22 cellular contexts compared by ENCODE assay signal in the genomic region with DNA sequence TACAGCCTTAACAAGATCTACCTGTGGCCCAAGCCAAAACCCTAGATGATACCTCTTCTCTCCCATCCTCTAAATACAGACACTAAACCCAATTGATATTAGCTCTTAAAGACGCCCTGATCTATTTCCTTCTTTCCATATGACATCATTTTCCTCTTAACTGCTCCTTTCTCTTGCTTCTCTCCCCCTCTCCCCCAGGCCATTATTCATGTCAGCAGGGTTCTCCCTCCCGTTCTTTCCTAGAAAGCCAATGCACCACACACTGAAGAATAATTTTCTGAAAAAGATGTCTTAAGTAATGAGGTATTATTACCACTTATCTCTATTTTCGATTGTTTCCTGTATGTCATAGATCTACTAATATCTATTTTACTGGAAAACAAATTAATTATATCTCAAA. TPM values are rescaled to one million over a fixed set of nuclear protein-coding genes. Genes with fewer than 3 reads are reported as not detected.
DNase-seq lines count a peak whose midpoint lies in the region; ATAC-seq, FAIRE-seq and TF ChIP-seq lines count a peak whose summit lies in the region.
"Had no signal": no experiment of that assay in that cellular context is flagged by ENCODE, and none has a peak within 500 bp of the region (broad histone marks: within the 10 kb centered on the region; RNA-seq: fewer than 3 reads in every experiment).

No MANE protein-coding gene starts in this region.

- no peak overlapping the region for H3K27ac ChIP-seq in HUES64 (ENCODE audit: low read depth, low read length)
- no peak overlapping the region for H3K27ac ChIP-seq in WERI-Rb-1
- no peak overlapping the region for H3K27ac ChIP-seq in pancreas
- H3K27ac ChIP-seq: 22Rv1, A549, BLaER1, HL-60 had no signal

- peaks cover 0 to 2% of the 10 kb centered on the region in 2 donors for H3K9me3 Mint-ChIP-seq in activated T-cell treated with anti-CD3 and anti-CD28 coated beads, Interleukin-2, amount 50 U/mL, for 72 hours
- peaks cover 6% of the 10 kb centered on the region for H3K9me3 Mint-ChIP-seq in osteocyte (ENCODE audit: unreplicated experiment)

- no peaks in the 10 kb centered on the region for H3K27me3 Mint-ChIP-seq in activated T-cell treated with anti-CD3 and anti-CD28 coated beads, Interleukin-2, amount 50 U/mL, for 72 hours (ENCODE audit: low read depth)
- H3K27me3 Mint-ChIP-seq in osteocyte (ENCODE audit: unreplicated experiment), result no peaks in the 10 kb centered on the region
- H3K27me3 Mint-ChIP-seq: CD4-positive, alpha-beta memory T cell; IgD-negative memory B cell had no signal

- H3K27ac Mint-ChIP-seq in activated T-cell treated with anti-CD3 and anti-CD28 coated beads, Interleukin-2, amount 50 U/mL, for 72 hours, result peak overlapping the region; percentile 49
- peak overlapping the region; percentile 2 for H3K27ac Mint-ChIP-seq in osteocyte (ENCODE audit: unreplicated experiment)
- H3K27ac Mint-ChIP-seq: CD4-positive, alpha-beta memory T cell; IgD-negative memory B cell had no signal

- H3K4me3 Mint-ChIP-seq in activated T-cell treated with anti-CD3 and anti-CD28 coated beads, Interleukin-2, amount 50 U/mL, for 72 hours, result no peak overlapping the region
- H3K4me3 Mint-ChIP-seq in osteocyte (ENCODE audit: unreplicated experiment), result no peak overlapping the region
- H3K4me3 Mint-ChIP-seq: CD14-positive monocyte; CD4-positive, alpha-beta memory T cell; IgD-negative memory B cell had no signal

- H3K27me3 ChIP-seq in HUES64 (ENCODE audit: insufficient read depth, low read length) (no peaks in the 10 kb centered on the region), WERI-Rb-1 (ENCODE audit: insufficient read depth, low read depth, severe bottlenecking) (no peaks in the 10 kb centered on the region), pancreas (no peaks in the 10 kb centered on the region)
- H3K27me3 ChIP-seq: BLaER1 had no signal

- ATAC-seq in activated T-cell treated with anti-CD3 and anti-CD28 coated beads, Interleukin-2, amount 50 U/mL, for 72 hours (replicated peaks in 1 of 2), result no peak
- ATAC-seq in pancreas, result no peak
- no peak for ATAC-seq in HG02642 (IDR thresholded peaks at IDR 0.05; ENCODE audit: poor library complexity, unreplicated experiment)
- ATAC-seq: A549 had no signal

- TF ChIP-seq CTCF in osteocyte (IDR thresholded peaks at IDR 0.05) (no peak), WERI-Rb-1 (IDR thresholded peaks at IDR 0.05; ENCODE audit: low read depth, low read length) (no peak), pancreas (IDR thresholded peaks at IDR 0.05) (no peak)

- WGBS in HUES64, result 37% methylated on average over 2 of the region's 3 CpGs
- 83 to 87% methylated on average over 3 of the region's 3 CpGs for WGBS in pancreas, 2 donors

- H3K4me3 ChIP-seq in HUES64 (ENCODE audit: low read length) (no peak overlapping the region), WERI-Rb-1 (ENCODE audit: low read depth, low read length) (no peak overlapping the region), pancreas (no peak overlapping the region)
- H3K4me3 ChIP-seq: A549, BLaER1 had no signal

- H3K4me1 ChIP-seq in HUES64 (ENCODE audit: insufficient read depth, low read length), result peaks cover 9% of the 10 kb centered on the region; the same call in 1 of the 2 replicates
- H3K4me1 ChIP-seq in pancreas, result no peaks in the 10 kb centered on the region
- H3K4me1 ChIP-seq: A549, BLaER1 had no signal

- H3K36me3 Mint-ChIP-seq in activated T-cell treated with anti-CD3 and anti-CD28 coated beads, Interleukin-2, amount 50 U/mL, for 72 hours (ENCODE audit: insufficient read depth in 2 of 2), result peaks cover 3 to 5% of the 10 kb centered on the region in 2 donors
- peaks cover 9% of the 10 kb centered on the region for H3K36me3 Mint-ChIP-seq in osteocyte (ENCODE audit: unreplicated experiment)

- no peaks in the 10 kb centered on the region for H3K9me3 ChIP-seq in HUES64 (ENCODE audit: insufficient read depth, low read depth, low read length)
- no peaks in the 10 kb centered on the region for H3K9me3 ChIP-seq in WERI-Rb-1 (ENCODE audit: severe bottlenecking)
- H3K9me3 ChIP-seq in pancreas, result no peaks in the 10 kb centered on the region

- intact Hi-C loops in pancreas (cut with DNase I), result loop anchor here in 1 of 3 donors (10.0 kb wide), 1 partner anchor 110 kb away; no protein-coding TSS in a partner anchor

- 0 out of 2 replicates have a peak overlapping the region, but pooled peaks have one; percentile 9 for H3K9ac ChIP-seq in HUES64 (ENCODE audit: low read depth, low read length)
- H3K9ac ChIP-seq: BLaER1 had no signal

- H3K4me1 Mint-ChIP-seq in activated T-cell treated with anti-CD3 and anti-CD28 coated beads, Interleukin-2, amount 50 U/mL, for 72 hours (ENCODE audit: low read depth), result peaks cover 9% of the 10 kb centered on the region
- peaks cover 19% of the 10 kb centered on the region for H3K4me1 Mint-ChIP-seq in osteocyte (ENCODE audit: unreplicated experiment)

- FAIRE-seq in pancreas (lab: Jason Lieb, UNC), result no peak
- FAIRE-seq: A549, GM12892, GM18507 had no signal

- DNase-seq in activated T-cell treated with anti-CD3 and anti-CD28 coated beads, Interleukin-2, amount 50 U/mL, for 72 hours, result no peak
- DNase-seq in activated T-cell treated with anti-CD3 and anti-CD28 coated beads, Interleukin-2, amount 50 U/mL, for 48 hours, result no peak
- DNase-seq in left kidney (ENCODE audit: low read depth, low spot score) (peak; percentile 14), osteocyte (ENCODE audit: extremely low spot score, unreplicated experiment) (no peak), WERI-Rb-1 (no peak), pancreas (no peak)
- DNase-seq: CD4-positive, alpha-beta memory T cell; DMS153; DMS79; GDM1; GOT3; H7 had no signal

- H3K36me3 ChIP-seq in HUES64 (ENCODE audit: insufficient read depth, low read length), result peaks cover 15% of the 10 kb centered on the region
- H3K36me3 ChIP-seq in WERI-Rb-1, result no peaks in the 10 kb centered on the region
- no peaks in the 10 kb centered on the region for H3K36me3 ChIP-seq in pancreas

RNA-seq across cellular contexts. Expression of a gene that starts 9.7 kb away (rescaled TPM):
- total RNA-seq in activated T-cell treated with anti-CD3 and anti-CD28 coated beads, Interleukin-2, amount 50 U/mL, for 72 hours, result 10 to 100 TPM; 19.4 to 21.4 TPM
- polyA plus RNA-seq in HUES64 (2013, experiment 1 of 2), result 16.6 TPM
- 18.8 TPM for polyA plus RNA-seq in HUES64 (2013, experiment 2 of 2)
- total RNA-seq in osteocyte (7.0 and 10.2 TPM in 2 replicates), pancreas (1 to 10 TPM; 3.1 to 8.4 (median 5.6) TPM)
- polyA plus RNA-seq in pancreas, result 10 to 100 TPM in 1 of 2 donors, 1 to 10 TPM in 1; 5.3 to 16.9 TPM

RNA-seq across cellular contexts. Expression of a gene that starts 50.7 kb away (rescaled TPM):
- 10 to 100 TPM; 29.7 to 48.0 TPM for total RNA-seq in activated T-cell treated with anti-CD3 and anti-CD28 coated beads, Interleukin-2, amount 50 U/mL, for 72 hours
- polyA plus RNA-seq in HUES64 (2013, experiment 1 of 2), result 19.7 TPM
- polyA plus RNA-seq in HUES64 (2013, experiment 2 of 2), result 20.5 TPM
- total RNA-seq in osteocyte, result 13.2 and 13.8 TPM in 2 replicates
- 1 to 10 TPM; 6.4 to 9.5 (median 7.0) TPM for total RNA-seq in pancreas
- polyA plus RNA-seq in pancreas, result 10 to 100 TPM in 1 of 2 donors, 1 to 10 TPM in 1; 5.9 to 12.2 TPM
